ENCODE assay signal across 28 cellular contexts in genomic region chr17:43599046-43599395, GRCh38. TPM values are rescaled to one million over a fixed set of nuclear protein-coding genes. Genes with fewer than 3 reads are reported as not detected.
"Had no signal": no experiment of that assay in that cellular context is flagged by ENCODE, and none has a peak within 500 bp of the region (broad histone marks: within the 10 kb centered on the region; RNA-seq: fewer than 3 reads in every experiment).

No MANE protein-coding gene starts in this region.

- H3K27ac ChIP-seq: adrenal gland, ascending aorta, brain microvascular endothelial cell, gastroesophageal sphincter had no signal

- H3K4me3 ChIP-seq: adrenal gland, ascending aorta, gastroesophageal sphincter, tibial nerve had no signal

- H3K27me3 Mint-ChIP-seq: activated naive CD8-positive, alpha-beta T cell treated with anti-CD3 and anti-CD28 coated beads for 36 hours had no signal

- H3K4me3 Mint-ChIP-seq: activated naive CD4-positive, alpha-beta T cell treated with anti-CD3 and anti-CD28 coated beads for 36 hours; activated naive CD8-positive, alpha-beta T cell treated with anti-CD3 and anti-CD28 coated beads for 36 hours; activated T-helper 1 cell treated with anti-CD3 and anti-CD28 coated beads, Interleukin-12 subunit alpha, Interleukin-12 subunit beta, Interleukin-2, Interleukin-4 antibody, amounts not matched to agents 30 ng/mL and 10 ng/mL and 1 ng/mL, durations not matched to agents 14 hours and 24 hours and 36 hours; effector memory CD8-positive, alpha-beta T cell; naive thymus-derived CD8-positive, alpha-beta T cell; T-helper 17 cell had no signal

- H3K9me3 Mint-ChIP-seq: activated naive CD4-positive, alpha-beta T cell treated with anti-CD3 and anti-CD28 coated beads for 36 hours; activated naive CD8-positive, alpha-beta T cell treated with anti-CD3 and anti-CD28 coated beads for 36 hours; activated T-helper 1 cell treated with anti-CD3 and anti-CD28 coated beads, Interleukin-12 subunit alpha, Interleukin-12 subunit beta, Interleukin-2, Interleukin-4 antibody, amounts not matched to agents 30 ng/mL and 10 ng/mL and 1 ng/mL, durations not matched to agents 14 hours and 24 hours and 36 hours; effector memory CD8-positive, alpha-beta T cell; naive thymus-derived CD8-positive, alpha-beta T cell had no signal

- H3K36me3 Mint-ChIP-seq: activated naive CD8-positive, alpha-beta T cell treated with anti-CD3 and anti-CD28 coated beads for 36 hours; naive thymus-derived CD8-positive, alpha-beta T cell had no signal

- H3K36me3 ChIP-seq: adrenal gland, ascending aorta, brain microvascular endothelial cell, gastroesophageal sphincter, tibial nerve had no signal

- H3K9me3 ChIP-seq: adrenal gland, ascending aorta, gastroesophageal sphincter, tibial nerve had no signal

- H3K27ac Mint-ChIP-seq: activated naive CD4-positive, alpha-beta T cell treated with anti-CD3 and anti-CD28 coated beads for 36 hours; activated naive CD8-positive, alpha-beta T cell treated with anti-CD3 and anti-CD28 coated beads for 36 hours; activated T-helper 1 cell treated with anti-CD3 and anti-CD28 coated beads, Interleukin-12 subunit alpha, Interleukin-12 subunit beta, Interleukin-2, Interleukin-4 antibody, amounts not matched to agents 30 ng/mL and 10 ng/mL and 1 ng/mL, durations not matched to agents 14 hours and 24 hours and 36 hours; naive thymus-derived CD8-positive, alpha-beta T cell; T-helper 17 cell had no signal

- DNase-seq: activated CD4-positive, alpha-beta T cell treated with anti-CD3 and anti-CD28 coated beads for 4 hours; activated CD4-positive, alpha-beta T cell treated with anti-CD3 and anti-CD28 coated beads, Interleukin-2, amount 50 U/mL, for 48 hours; activated CD4-positive, CD25-positive, alpha-beta regulatory T cell; activated CD8-positive, alpha-beta memory T cell treated with anti-CD3 and anti-CD28 coated beads for 24 hours; activated CD8-positive, alpha-beta memory T cell treated with anti-CD3 and anti-CD28 coated beads, Interleukin-2, amount 50 U/mL, for 4 hours; activated effector memory CD4-positive, alpha-beta T cell treated with anti-CD3 and anti-CD28 coated beads, Interleukin-2, amount 50 U/mL, for 16 hours; activated naive CD4-positive, alpha-beta T cell treated with anti-CD3 and anti-CD28 coated beads for 36 hours; activated naive CD8-positive, alpha-beta T cell treated with anti-CD3 and anti-CD28 coated beads for 36 hours; activated T-cell treated with anti-CD3 and anti-CD28 coated beads, Interleukin-2, amount 50 U/mL, for 1 hour; adrenal gland; brain microvascular endothelial cell; caudate nucleus; cortex of kidney; effector memory CD8-positive, alpha-beta T cell; hippocampal formation; kidney; left colon; mammary epithelial cell; midbrain; naive thymus-derived CD8-positive, alpha-beta T cell; right cardiac atrium; stimulated activated CD4-positive, alpha-beta T cell treated with anti-CD3 and anti-CD28 coated beads, Interleukin-2, amount 100 ng/mL, for 48 hours; stimulated activated naive CD4-positive, alpha-beta T cell treated with Interleukin-2 at 50 U/mL for 16 hours; T-helper 17 cell had no signal

- H3K27me3 ChIP-seq: adrenal gland, ascending aorta, brain microvascular endothelial cell, gastroesophageal sphincter, tibial nerve had no signal

- ATAC-seq: effector memory CD8-positive, alpha-beta T cell; gastroesophageal sphincter; left colon; naive thymus-derived CD8-positive, alpha-beta T cell; T-helper 17 cell had no signal

RNA-seq across cellular contexts. Expression of gene ETV4, which starts 52.9 kb away (rescaled TPM):
- total RNA-seq: ascending aorta; naive thymus-derived CD8-positive, alpha-beta T cell; T-helper 17 cell had no signal
